2 cellular contexts compared by ENCODE assay signal in the genomic region with DNA sequence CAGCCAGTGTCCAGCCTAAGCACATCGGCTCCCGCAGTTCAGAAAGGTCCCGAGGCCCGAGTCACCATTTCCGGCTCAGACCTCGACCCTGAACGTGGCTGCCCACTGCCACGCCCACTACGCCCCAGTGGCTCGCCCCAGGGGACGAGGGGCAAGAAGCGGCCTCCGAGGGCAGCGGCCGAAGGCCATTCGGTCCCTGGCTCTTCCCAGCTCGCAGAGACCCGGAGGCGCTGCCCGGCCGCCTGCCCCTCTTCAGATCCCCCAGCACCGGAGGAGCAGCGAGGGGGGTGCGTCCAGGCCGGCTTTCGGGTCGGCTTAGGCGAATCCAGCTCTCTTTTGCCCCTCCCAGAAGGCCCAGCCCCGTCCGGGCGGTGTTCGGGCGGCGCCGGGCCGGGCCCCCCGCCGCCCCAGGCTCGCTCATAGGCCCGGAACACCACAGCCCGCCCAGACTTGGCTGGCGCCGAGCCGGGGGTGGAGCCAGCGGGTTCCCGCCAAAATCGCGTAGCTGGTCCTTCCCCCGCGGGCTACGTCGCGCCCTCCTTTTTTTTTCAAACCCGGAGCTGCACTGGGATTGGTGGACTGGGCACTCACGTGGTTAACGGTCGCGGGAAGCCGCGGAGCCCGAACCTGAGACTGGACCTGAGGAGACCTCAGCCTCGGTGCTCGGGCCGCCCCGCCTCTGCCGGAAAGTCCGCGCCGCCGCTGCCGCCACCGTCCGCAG.
A peak's percentile ranks its signal among the peaks of the same experiment; 100 is the strongest.
TF ChIP-seq lines count a peak whose summit lies in the region.

A gene (plus strand): TSS at position 617 of the 721 bp plus-strand sequence. CDS start 264 bp downstream, outside the sequence.

TF ChIP-seq in HCT116, 20 proteins besides CTCF, POLR2A, EP300 and RAD21 (continued from another document):
- TF ChIP-seq, protein P1, sequence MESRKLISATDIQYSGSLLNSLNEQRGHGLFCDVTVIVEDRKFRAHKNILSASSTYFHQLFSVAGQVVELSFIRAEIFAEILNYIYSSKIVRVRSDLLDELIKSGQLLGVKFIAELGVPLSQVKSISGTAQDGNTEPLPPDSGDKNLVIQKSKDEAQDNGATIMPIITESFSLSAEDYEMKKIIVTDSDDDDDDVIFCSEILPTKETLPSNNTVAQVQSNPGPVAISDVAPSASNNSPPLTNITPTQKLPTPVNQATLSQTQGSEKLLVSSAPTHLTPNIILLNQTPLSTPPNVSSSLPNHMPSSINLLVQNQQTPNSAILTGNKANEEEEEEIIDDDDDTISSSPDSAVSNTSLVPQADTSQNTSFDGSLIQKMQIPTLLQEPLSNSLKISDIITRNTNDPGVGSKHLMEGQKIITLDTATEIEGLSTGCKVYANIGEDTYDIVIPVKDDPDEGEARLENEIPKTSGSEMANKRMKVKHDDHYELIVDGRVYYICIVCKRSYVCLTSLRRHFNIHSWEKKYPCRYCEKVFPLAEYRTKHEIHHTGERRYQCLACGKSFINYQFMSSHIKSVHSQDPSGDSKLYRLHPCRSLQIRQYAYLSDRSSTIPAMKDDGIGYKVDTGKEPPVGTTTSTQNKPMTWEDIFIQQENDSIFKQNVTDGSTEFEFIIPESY (IDR thresholded peaks at IDR 0.05; ENCODE audit: extremely low read depth, insufficient replicate concordance, low read length): no peak
- peak; percentile 32; the same call in 1 of the 2 replicates for TF ChIP-seq SIN3A (IDR thresholded peaks at IDR 0.05; ENCODE audit: low read depth)
- TF ChIP-seq TCF7L2 (IDR thresholded peaks at IDR 0.05; ENCODE audit: borderline replicate concordance, extremely low read depth, insufficient read depth, insufficient read length): no peak
- no peak for TF ChIP-seq EZH2 (IDR thresholded peaks at IDR 0.05)
- TF ChIP-seq CEBPB (IDR thresholded peaks at IDR 0.05; ENCODE audit: low read depth): no peak
- TF ChIP-seq, protein P2, sequence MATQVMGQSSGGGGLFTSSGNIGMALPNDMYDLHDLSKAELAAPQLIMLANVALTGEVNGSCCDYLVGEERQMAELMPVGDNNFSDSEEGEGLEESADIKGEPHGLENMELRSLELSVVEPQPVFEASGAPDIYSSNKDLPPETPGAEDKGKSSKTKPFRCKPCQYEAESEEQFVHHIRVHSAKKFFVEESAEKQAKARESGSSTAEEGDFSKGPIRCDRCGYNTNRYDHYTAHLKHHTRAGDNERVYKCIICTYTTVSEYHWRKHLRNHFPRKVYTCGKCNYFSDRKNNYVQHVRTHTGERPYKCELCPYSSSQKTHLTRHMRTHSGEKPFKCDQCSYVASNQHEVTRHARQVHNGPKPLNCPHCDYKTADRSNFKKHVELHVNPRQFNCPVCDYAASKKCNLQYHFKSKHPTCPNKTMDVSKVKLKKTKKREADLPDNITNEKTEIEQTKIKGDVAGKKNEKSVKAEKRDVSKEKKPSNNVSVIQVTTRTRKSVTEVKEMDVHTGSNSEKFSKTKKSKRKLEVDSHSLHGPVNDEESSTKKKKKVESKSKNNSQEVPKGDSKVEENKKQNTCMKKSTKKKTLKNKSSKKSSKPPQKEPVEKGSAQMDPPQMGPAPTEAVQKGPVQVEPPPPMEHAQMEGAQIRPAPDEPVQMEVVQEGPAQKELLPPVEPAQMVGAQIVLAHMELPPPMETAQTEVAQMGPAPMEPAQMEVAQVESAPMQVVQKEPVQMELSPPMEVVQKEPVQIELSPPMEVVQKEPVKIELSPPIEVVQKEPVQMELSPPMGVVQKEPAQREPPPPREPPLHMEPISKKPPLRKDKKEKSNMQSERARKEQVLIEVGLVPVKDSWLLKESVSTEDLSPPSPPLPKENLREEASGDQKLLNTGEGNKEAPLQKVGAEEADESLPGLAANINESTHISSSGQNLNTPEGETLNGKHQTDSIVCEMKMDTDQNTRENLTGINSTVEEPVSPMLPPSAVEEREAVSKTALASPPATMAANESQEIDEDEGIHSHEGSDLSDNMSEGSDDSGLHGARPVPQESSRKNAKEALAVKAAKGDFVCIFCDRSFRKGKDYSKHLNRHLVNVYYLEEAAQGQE (IDR thresholded peaks at IDR 0.05; ENCODE audit: low read depth): no peak
- TF ChIP-seq, protein P3, sequence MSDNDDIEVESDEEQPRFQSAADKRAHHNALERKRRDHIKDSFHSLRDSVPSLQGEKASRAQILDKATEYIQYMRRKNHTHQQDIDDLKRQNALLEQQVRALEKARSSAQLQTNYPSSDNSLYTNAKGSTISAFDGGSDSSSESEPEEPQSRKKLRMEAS (IDR thresholded peaks at IDR 0.05): peak; percentile 74
- TF ChIP-seq CBX3 (IDR thresholded peaks at IDR 0.05; ENCODE audit: low read depth): no peak
- TF ChIP-seq SP1 (IDR thresholded peaks at IDR 0.05; ENCODE audit: low read depth): peak; percentile 66
- no peak for TF ChIP-seq ZFX (IDR thresholded peaks at IDR 0.05)
- TF ChIP-seq FOSL1 (IDR thresholded peaks at IDR 0.05; ENCODE audit: low read depth): no peak
- TF ChIP-seq POLR2AphosphoS5 (IDR thresholded peaks at IDR 0.05; ENCODE audit: low read depth, low read length): peak; percentile 82
- TF ChIP-seq, protein P4, sequence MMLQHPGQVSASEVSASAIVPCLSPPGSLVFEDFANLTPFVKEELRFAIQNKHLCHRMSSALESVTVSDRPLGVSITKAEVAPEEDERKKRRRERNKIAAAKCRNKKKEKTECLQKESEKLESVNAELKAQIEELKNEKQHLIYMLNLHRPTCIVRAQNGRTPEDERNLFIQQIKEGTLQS (IDR thresholded peaks at IDR 0.05): no peak

TF ChIP-seq in neural cell, 6 proteins besides CTCF, POLR2A, EP300 and RAD21 (continued from another document):
- TF ChIP-seq EZH2 (IDR thresholded peaks at IDR 0.05; ENCODE audit: borderline replicate concordance, insufficient read depth, low read length, poor library complexity, severe bottlenecking) (no peak), SMC3 (conservative IDR thresholded peaks at IDR 0.05; ENCODE audit: poor library complexity) (no peak)
